1 cellular context compared by ENCODE assay signal in genomic region chr4:53563824-53564223, GRCh38.
TF ChIP-seq lines count a peak whose summit lies in the region.

No MANE protein-coding gene starts in this region.

TF ChIP-seq in IMR-90, 13 proteins besides CTCF, POLR2A, EP300 and RAD21:
- no peak for TF ChIP-seq SMC3 (IDR thresholded peaks at IDR 0.05; ENCODE audit: low read depth, low read length)
- TF ChIP-seq MAZ (IDR thresholded peaks at IDR 0.05; ENCODE audit: borderline replicate concordance, low read depth, low read length): peak; percentile 52; the same call in 1 of the 2 replicates
- no peak for TF ChIP-seq CHD1 (IDR thresholded peaks at IDR 0.05; ENCODE audit: low read depth, low read length)
- no peak for TF ChIP-seq USF2 (IDR thresholded peaks at IDR 0.05; ENCODE audit: low read depth, low read length)
- TF ChIP-seq BHLHE40 (IDR thresholded peaks at IDR 0.05; ENCODE audit: low read depth, low read length): 0 out of 2 replicates have a peak, but pooled peaks have one; percentile 18
- TF ChIP-seq MXI1 (IDR thresholded peaks at IDR 0.05; ENCODE audit: borderline replicate concordance, low read depth, low read length): 0 out of 2 replicates have a peak, but pooled peaks have one; percentile 34
- peak; percentile 60 for TF ChIP-seq FOS (IDR thresholded peaks at IDR 0.05; ENCODE audit: low read depth, low read length)
